ENCODE assay signal across 9 cellular contexts in genomic region chr3:155745795-155746550, GRCh38. TPM values are rescaled to one million over a fixed set of nuclear protein-coding genes. Genes with fewer than 3 reads are reported as not detected.
DNase-seq lines count a peak whose midpoint lies in the region; ATAC-seq and TF ChIP-seq lines count a peak whose summit lies in the region.
"Had no signal": no experiment of that assay in that cellular context is flagged by ENCODE, and none has a peak within 500 bp of the region (broad histone marks: within the 10 kb centered on the region; RNA-seq: fewer than 3 reads in every experiment).

No MANE protein-coding gene starts in this region.

- peak overlapping the region in 10 of 12 donors; percentile 7 to 77 (median 65) for H3K4me3 ChIP-seq in heart left ventricle

- no peak overlapping the region for H3K27ac ChIP-seq in heart left ventricle
- H3K27ac ChIP-seq: VCaP had no signal

- WGBS in heart left ventricle, 4 donors, result 19 to 21% (median 20%) methylated on average over 19 of the region's 19 CpGs

- no peak for TF ChIP-seq CTCF in heart left ventricle (IDR thresholded peaks at IDR 0.05)

- no peak for TF ChIP-seq POLR2A in heart left ventricle (IDR thresholded peaks at IDR 0.05)

- ATAC-seq in Right ventricle myocardium superior (ENCODE audit: poor library complexity) (peak; percentile 38), heart left ventricle (peak in 3 of 4 donors; percentile 23 to 44 (median 30)), HG02938 (IDR thresholded peaks at IDR 0.05; ENCODE audit: unreplicated experiment) (no peak), HG02610 (IDR thresholded peaks at IDR 0.05; ENCODE audit: unreplicated experiment) (no peak)

- intact Hi-C loops in Right ventricle myocardium superior (cut with DNase I) (no loop called here), cardiac septum (cut with DNase I) (loop anchor here (5.0 kb wide), 1 partner anchor 111 kb away; no protein-coding TSS in a partner anchor), heart left ventricle (cut with DNase I) (loop anchor here in 1 of 10 donors (10.0 kb wide), 1 partner anchor 129 kb away; the partner anchor contains the start of gene GMPS)

- DNase-seq in Right ventricle myocardium superior (no peak), cardiac septum (ENCODE audit: low spot score) (no peak), SK-N-DZ (ENCODE audit: low spot score) (peak; percentile 45), heart left ventricle (no peak), pons (ENCODE audit: low spot score) (peak; percentile 11), GM03348 (ENCODE audit: low spot score) (no peak)

- H3K27me3 ChIP-seq in heart left ventricle, result peaks cover 5 to 47% (median 16%) of the 10 kb centered on the region in 9 donors

- peaks cover 0 to 29% (median 5%) of the 10 kb centered on the region in 12 donors for H3K4me1 ChIP-seq in heart left ventricle

- H3K36me3 ChIP-seq in heart left ventricle, result no peaks in the 10 kb centered on the region

- no peaks in the 10 kb centered on the region for H3K9me3 ChIP-seq in heart left ventricle

RNA-seq across cellular contexts. Expression of gene PLCH1, which starts 1.1 kb away (rescaled TPM):
- total RNA-seq in Right ventricle myocardium superior (1.3 TPM), cardiac septum (0.16 TPM), heart left ventricle (1 to 10 TPM in 1 of 9 donors, under 1 TPM in 8; 0.09 to 2.7 (median 0.24) TPM)
- polyA plus RNA-seq in SK-N-DZ (2014; cell fraction: cytosol; rRNA removed), result 0.57 and 0.59 TPM in 2 replicates
- polyA plus RNA-seq in SK-N-DZ (2014; cell fraction: nucleus; rRNA removed), result 0.99 and 1.1 TPM in 2 replicates
- under 1 TPM; 0.07 to 0.23 TPM for polyA plus RNA-seq in heart left ventricle

Comparison
In these comparisons a context has a peak if more than half of its experiments do, and no peak if none do; other contexts are left out.
1. ATAC-seq: peak in Right ventricle myocardium superior (single experiment) and heart left ventricle (3 of 4); none in HG02938 (single experiment) and HG02610 (single experiment).
2. DNase-seq: peak in SK-N-DZ (single experiment) and pons (single experiment); none in Right ventricle myocardium superior (single experiment), cardiac septum (single experiment), heart left ventricle (0 of 5) and GM03348 (single experiment).